Comparison of ENCODE assay signal across 1 cellular context in genomic region chr7:73557108-73557396, GRCh38.
TF ChIP-seq lines count a peak whose summit lies in the region.

No MANE protein-coding gene starts in this region.

TF ChIP-seq in HEK293T, 16 proteins besides CTCF, POLR2A, EP300 and RAD21 (continued from another document):
- TF ChIP-seq LEF1 (IDR thresholded peaks at IDR 0.05; ENCODE audit: borderline replicate concordance) = no peak
- TF ChIP-seq L3MBTL2 (conservative IDR thresholded peaks at IDR 0.05) = no peak
